ENCODE assay signal across 1 cellular context in the genomic region with DNA sequence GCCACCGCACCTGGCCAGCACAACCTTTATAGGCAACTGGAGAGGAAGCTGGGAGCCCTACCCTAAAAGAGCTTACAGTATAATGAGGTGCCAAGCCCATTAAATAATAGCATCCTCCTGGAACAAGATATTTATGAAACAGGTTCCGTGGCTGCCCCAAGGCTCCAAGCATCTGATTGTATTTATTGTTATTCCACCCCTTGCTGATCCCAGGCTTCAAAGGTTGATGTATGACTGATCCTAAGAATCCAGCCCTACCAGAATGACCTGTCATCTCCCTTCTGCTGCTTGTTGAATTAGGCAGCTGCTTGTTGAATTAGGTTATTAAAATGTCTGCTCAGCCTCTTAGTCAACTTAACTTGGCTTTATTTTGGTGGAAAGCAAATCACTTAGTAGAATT.
A peak's percentile ranks its signal among the peaks of the same experiment; 100 is the strongest.
TF ChIP-seq lines count a peak whose summit lies in the region.

No MANE protein-coding gene starts in this region.

TF ChIP-seq in H1, 55 proteins besides CTCF, POLR2A, EP300 and RAD21:
- no peak for TF ChIP-seq SP4 (IDR thresholded peaks at IDR 0.05; ENCODE audit: low read length)
- no peak for TF ChIP-seq RFX5 (IDR thresholded peaks at IDR 0.05; ENCODE audit: borderline replicate concordance, low read depth, low read length)
- no peak for TF ChIP-seq CREB1 (IDR thresholded peaks at IDR 0.05)
- TF ChIP-seq NANOG (IDR thresholded peaks at IDR 0.05; ENCODE audit: insufficient read depth, low read depth, low read length, poor library complexity, severe bottlenecking), result peak; percentile 19
- no peak for TF ChIP-seq RXRA (IDR thresholded peaks at IDR 0.05; ENCODE audit: insufficient read depth, low read depth, low read length)
- TF ChIP-seq HDAC2 (IDR thresholded peaks at IDR 0.05; ENCODE audit: borderline replicate concordance in 1 of 2, low read depth in 2 of 2, low read length in 2 of 2), result no peak
